In the genomic region with DNA sequence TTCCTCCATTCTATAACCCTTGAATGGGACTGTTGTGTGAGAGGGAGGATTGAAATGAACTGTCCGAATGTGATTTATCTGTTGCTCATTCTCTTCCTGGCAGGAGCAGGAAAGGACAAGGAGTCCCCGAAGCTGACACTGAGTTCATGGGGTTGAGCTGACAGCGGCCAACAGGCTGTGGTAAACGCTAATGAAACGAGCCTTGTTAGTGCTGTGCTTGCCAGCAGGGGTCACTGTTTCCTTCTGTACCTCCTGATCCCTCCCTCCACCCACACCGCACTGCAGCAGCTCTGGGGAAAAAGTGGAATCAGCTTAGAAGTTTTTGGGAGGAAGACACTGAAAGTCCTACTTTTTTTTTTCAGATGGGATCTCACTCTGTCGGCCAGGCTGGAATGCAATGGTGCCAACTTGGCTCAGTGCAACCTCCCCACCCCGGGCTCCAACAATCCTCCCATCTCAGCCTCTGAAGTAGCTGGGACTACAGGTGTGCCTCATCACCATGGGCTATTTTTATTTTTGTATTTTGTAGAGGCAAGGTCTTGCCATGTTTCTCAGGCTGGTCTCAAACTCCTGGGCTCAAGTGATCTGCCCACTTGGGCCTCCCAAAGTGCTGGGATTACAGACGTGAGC, we compare ENCODE assay signal across 1 cellular context.
TF ChIP-seq lines count a peak whose summit lies in the region.

No MANE protein-coding gene starts in this region.

TF ChIP-seq in GM12878, 131 proteins besides CTCF, POLR2A, EP300 and RAD21:
- TF ChIP-seq IKZF1 (conservative IDR thresholded peaks at IDR 0.05) (0 out of 2 replicates have a peak, but pooled peaks have one; percentile 22), SPI1 (IDR thresholded peaks at IDR 0.05; ENCODE audit: borderline replicate concordance, insufficient read depth, low read depth, low read length) (no peak), ZNF217 (IDR thresholded peaks at IDR 0.05) (no peak), FOXK2 (IDR thresholded peaks at IDR 0.05) (no peak), ATF7 (IDR thresholded peaks at IDR 0.05; ENCODE audit: low read depth) (no peak), SMAD5 (IDR thresholded peaks at IDR 0.05; ENCODE audit: low read depth) (no peak), HDAC6 (IDR thresholded peaks at IDR 0.05; ENCODE audit: unreplicated experiment) (no peak), MYC (IDR thresholded peaks at IDR 0.05; ENCODE audit: insufficient read depth, insufficient read length, insufficient replicate concordance, low read length, severe bottlenecking) (no peak), POLR2AphosphoS2 (IDR thresholded peaks at IDR 0.05; ENCODE audit: low read depth, low read length) (no peak), SUZ12 (IDR thresholded peaks at IDR 0.05; ENCODE audit: unreplicated experiment) (no peak), CHD2 (IDR thresholded peaks at IDR 0.05; ENCODE audit: borderline replicate concordance, low read depth, low read length) (no peak), SMC3 (IDR thresholded peaks at IDR 0.05; ENCODE audit: borderline replicate concordance, low read length) (peak; percentile 64), GABPA (IDR thresholded peaks at IDR 0.05; ENCODE audit: low read depth) (no peak), HDAC2 (IDR thresholded peaks at IDR 0.05) (no peak), FOXM1 (IDR thresholded peaks at IDR 0.05; ENCODE audit: low read depth, low read length) (no peak), NR2F1 (conservative IDR thresholded peaks at IDR 0.05) (no peak), EGR1 (IDR thresholded peaks at IDR 0.05; ENCODE audit: borderline replicate concordance in 1 of 2, low read depth in 2 of 2, low read length in 2 of 2) (no peak), WRNIP1 (IDR thresholded peaks at IDR 0.05; ENCODE audit: borderline replicate concordance, low read depth, low read length) (no peak), RUNX3 (IDR thresholded peaks at IDR 0.05; ENCODE audit: low read length) (peak; percentile 63), CHD4 (IDR thresholded peaks at IDR 0.05) (no peak), JUND (IDR thresholded peaks at IDR 0.05; ENCODE audit: low read depth, low read length) (no peak), RCOR1 (conservative IDR thresholded peaks at IDR 0.05; ENCODE audit: low read depth, low read length) (no peak), NFIC (IDR thresholded peaks at IDR 0.05; ENCODE audit: low read depth, low read length) (no peak), ZBED1 (IDR thresholded peaks at IDR 0.05; ENCODE audit: borderline replicate concordance) (no peak), CREB1 (IDR thresholded peaks at IDR 0.05; ENCODE audit: low read depth) (no peak)
- TF ChIP-seq, protein P1, sequence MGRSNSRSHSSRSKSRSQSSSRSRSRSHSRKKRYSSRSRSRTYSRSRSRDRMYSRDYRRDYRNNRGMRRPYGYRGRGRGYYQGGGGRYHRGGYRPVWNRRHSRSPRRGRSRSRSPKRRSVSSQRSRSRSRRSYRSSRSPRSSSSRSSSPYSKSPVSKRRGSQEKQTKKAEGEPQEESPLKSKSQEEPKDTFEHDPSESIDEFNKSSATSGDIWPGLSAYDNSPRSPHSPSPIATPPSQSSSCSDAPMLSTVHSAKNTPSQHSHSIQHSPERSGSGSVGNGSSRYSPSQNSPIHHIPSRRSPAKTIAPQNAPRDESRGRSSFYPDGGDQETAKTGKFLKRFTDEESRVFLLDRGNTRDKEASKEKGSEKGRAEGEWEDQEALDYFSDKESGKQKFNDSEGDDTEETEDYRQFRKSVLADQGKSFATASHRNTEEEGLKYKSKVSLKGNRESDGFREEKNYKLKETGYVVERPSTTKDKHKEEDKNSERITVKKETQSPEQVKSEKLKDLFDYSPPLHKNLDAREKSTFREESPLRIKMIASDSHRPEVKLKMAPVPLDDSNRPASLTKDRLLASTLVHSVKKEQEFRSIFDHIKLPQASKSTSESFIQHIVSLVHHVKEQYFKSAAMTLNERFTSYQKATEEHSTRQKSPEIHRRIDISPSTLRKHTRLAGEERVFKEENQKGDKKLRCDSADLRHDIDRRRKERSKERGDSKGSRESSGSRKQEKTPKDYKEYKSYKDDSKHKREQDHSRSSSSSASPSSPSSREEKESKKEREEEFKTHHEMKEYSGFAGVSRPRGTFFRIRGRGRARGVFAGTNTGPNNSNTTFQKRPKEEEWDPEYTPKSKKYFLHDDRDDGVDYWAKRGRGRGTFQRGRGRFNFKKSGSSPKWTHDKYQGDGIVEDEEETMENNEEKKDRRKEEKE (IDR thresholded peaks at IDR 0.05) = no peak
- TF ChIP-seq, protein P2, sequence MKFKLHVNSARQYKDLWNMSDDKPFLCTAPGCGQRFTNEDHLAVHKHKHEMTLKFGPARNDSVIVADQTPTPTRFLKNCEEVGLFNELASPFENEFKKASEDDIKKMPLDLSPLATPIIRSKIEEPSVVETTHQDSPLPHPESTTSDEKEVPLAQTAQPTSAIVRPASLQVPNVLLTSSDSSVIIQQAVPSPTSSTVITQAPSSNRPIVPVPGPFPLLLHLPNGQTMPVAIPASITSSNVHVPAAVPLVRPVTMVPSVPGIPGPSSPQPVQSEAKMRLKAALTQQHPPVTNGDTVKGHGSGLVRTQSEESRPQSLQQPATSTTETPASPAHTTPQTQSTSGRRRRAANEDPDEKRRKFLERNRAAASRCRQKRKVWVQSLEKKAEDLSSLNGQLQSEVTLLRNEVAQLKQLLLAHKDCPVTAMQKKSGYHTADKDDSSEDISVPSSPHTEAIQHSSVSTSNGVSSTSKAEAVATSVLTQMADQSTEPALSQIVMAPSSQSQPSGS (IDR thresholded peaks at IDR 0.05; ENCODE audit: low read length) = no peak
